ENCODE assay signal across 1 cellular context in genomic region chr11:102192349-102193066, GRCh38.
TF ChIP-seq lines count a peak whose summit lies in the region.

No MANE protein-coding gene starts in this region.

TF ChIP-seq in HepG2, 621 proteins besides CTCF, POLR2A, EP300 and RAD21 (continued from another document and continues in another):
- no peak for TF ChIP-seq CERS6 (CRISPR knock-in tag; IDR thresholded peaks at IDR 0.05)
- TF ChIP-seq FOXM1 (CRISPR knock-in tag; IDR thresholded peaks at IDR 0.05): no peak
- TF ChIP-seq ARNT2 (CRISPR knock-in tag; IDR thresholded peaks at IDR 0.05; ENCODE audit: low read depth): 0 out of 2 replicates have a peak, but pooled peaks have one; percentile 45
- TF ChIP-seq ZNF432 (CRISPR knock-in tag; IDR thresholded peaks at IDR 0.05; ENCODE audit: borderline replicate concordance): no peak
- no peak for TF ChIP-seq REST (IDR thresholded peaks at IDR 0.05; ENCODE audit: borderline replicate concordance in 1 of 2, low read depth in 1 of 2, low read length in 2 of 2)
- TF ChIP-seq NR2F6 (IDR thresholded peaks at IDR 0.05): peak; percentile 83
- TF ChIP-seq NR2F6 (CRISPR knock-in tag; IDR thresholded peaks at IDR 0.05): peak; percentile 72
- TF ChIP-seq, protein P1, sequence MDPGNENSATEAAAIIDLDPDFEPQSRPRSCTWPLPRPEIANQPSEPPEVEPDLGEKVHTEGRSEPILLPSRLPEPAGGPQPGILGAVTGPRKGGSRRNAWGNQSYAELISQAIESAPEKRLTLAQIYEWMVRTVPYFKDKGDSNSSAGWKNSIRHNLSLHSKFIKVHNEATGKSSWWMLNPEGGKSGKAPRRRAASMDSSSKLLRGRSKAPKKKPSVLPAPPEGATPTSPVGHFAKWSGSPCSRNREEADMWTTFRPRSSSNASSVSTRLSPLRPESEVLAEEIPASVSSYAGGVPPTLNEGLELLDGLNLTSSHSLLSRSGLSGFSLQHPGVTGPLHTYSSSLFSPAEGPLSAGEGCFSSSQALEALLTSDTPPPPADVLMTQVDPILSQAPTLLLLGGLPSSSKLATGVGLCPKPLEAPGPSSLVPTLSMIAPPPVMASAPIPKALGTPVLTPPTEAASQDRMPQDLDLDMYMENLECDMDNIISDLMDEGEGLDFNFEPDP (CRISPR knock-in tag; conservative IDR thresholded peaks at IDR 0.05): no peak
- no peak for TF ChIP-seq KDM2A (CRISPR knock-in tag; IDR thresholded peaks at IDR 0.05; ENCODE audit: borderline replicate concordance, low read depth)
- TF ChIP-seq, protein P2, sequence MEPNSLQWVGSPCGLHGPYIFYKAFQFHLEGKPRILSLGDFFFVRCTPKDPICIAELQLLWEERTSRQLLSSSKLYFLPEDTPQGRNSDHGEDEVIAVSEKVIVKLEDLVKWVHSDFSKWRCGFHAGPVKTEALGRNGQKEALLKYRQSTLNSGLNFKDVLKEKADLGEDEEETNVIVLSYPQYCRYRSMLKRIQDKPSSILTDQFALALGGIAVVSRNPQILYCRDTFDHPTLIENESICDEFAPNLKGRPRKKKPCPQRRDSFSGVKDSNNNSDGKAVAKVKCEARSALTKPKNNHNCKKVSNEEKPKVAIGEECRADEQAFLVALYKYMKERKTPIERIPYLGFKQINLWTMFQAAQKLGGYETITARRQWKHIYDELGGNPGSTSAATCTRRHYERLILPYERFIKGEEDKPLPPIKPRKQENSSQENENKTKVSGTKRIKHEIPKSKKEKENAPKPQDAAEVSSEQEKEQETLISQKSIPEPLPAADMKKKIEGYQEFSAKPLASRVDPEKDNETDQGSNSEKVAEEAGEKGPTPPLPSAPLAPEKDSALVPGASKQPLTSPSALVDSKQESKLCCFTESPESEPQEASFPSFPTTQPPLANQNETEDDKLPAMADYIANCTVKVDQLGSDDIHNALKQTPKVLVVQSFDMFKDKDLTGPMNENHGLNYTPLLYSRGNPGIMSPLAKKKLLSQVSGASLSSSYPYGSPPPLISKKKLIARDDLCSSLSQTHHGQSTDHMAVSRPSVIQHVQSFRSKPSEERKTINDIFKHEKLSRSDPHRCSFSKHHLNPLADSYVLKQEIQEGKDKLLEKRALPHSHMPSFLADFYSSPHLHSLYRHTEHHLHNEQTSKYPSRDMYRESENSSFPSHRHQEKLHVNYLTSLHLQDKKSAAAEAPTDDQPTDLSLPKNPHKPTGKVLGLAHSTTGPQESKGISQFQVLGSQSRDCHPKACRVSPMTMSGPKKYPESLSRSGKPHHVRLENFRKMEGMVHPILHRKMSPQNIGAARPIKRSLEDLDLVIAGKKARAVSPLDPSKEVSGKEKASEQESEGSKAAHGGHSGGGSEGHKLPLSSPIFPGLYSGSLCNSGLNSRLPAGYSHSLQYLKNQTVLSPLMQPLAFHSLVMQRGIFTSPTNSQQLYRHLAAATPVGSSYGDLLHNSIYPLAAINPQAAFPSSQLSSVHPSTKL (CRISPR knock-in tag; IDR thresholded peaks at IDR 0.05): peak; percentile 92
- peak; percentile 95 for TF ChIP-seq TIGD3 (CRISPR knock-in tag; IDR thresholded peaks at IDR 0.05; ENCODE audit: borderline replicate concordance)
- no peak for TF ChIP-seq SP4 (CRISPR knock-in tag; IDR thresholded peaks at IDR 0.05)
- peak; percentile 47; the same call in 1 of the 2 replicates for TF ChIP-seq HOXA3 (CRISPR knock-in tag; IDR thresholded peaks at IDR 0.05)
- TF ChIP-seq, protein P3, sequence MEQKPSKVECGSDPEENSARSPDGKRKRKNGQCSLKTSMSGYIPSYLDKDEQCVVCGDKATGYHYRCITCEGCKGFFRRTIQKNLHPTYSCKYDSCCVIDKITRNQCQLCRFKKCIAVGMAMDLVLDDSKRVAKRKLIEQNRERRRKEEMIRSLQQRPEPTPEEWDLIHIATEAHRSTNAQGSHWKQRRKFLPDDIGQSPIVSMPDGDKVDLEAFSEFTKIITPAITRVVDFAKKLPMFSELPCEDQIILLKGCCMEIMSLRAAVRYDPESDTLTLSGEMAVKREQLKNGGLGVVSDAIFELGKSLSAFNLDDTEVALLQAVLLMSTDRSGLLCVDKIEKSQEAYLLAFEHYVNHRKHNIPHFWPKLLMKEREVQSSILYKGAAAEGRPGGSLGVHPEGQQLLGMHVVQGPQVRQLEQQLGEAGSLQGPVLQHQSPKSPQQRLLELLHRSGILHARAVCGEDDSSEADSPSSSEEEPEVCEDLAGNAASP (CRISPR knock-in tag; IDR thresholded peaks at IDR 0.05; ENCODE audit: borderline replicate concordance): peak; percentile 64; the same call in 1 of the 2 replicates
- TF ChIP-seq RFXAP (CRISPR knock-in tag; IDR thresholded peaks at IDR 0.05; ENCODE audit: borderline replicate concordance): no peak
- no peak for TF ChIP-seq MAF1 (CRISPR knock-in tag; IDR thresholded peaks at IDR 0.05; ENCODE audit: borderline replicate concordance)
- TF ChIP-seq U2AF2 (IDR thresholded peaks at IDR 0.05; ENCODE audit: low read depth, low read length): no peak
- no peak for TF ChIP-seq ZNF724P (CRISPR knock-in tag; IDR thresholded peaks at IDR 0.05; ENCODE audit: borderline replicate concordance)
- TF ChIP-seq, protein P4, sequence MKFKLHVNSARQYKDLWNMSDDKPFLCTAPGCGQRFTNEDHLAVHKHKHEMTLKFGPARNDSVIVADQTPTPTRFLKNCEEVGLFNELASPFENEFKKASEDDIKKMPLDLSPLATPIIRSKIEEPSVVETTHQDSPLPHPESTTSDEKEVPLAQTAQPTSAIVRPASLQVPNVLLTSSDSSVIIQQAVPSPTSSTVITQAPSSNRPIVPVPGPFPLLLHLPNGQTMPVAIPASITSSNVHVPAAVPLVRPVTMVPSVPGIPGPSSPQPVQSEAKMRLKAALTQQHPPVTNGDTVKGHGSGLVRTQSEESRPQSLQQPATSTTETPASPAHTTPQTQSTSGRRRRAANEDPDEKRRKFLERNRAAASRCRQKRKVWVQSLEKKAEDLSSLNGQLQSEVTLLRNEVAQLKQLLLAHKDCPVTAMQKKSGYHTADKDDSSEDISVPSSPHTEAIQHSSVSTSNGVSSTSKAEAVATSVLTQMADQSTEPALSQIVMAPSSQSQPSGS (CRISPR knock-in tag; IDR thresholded peaks at IDR 0.05): peak; percentile 78
- TF ChIP-seq, protein P5, sequence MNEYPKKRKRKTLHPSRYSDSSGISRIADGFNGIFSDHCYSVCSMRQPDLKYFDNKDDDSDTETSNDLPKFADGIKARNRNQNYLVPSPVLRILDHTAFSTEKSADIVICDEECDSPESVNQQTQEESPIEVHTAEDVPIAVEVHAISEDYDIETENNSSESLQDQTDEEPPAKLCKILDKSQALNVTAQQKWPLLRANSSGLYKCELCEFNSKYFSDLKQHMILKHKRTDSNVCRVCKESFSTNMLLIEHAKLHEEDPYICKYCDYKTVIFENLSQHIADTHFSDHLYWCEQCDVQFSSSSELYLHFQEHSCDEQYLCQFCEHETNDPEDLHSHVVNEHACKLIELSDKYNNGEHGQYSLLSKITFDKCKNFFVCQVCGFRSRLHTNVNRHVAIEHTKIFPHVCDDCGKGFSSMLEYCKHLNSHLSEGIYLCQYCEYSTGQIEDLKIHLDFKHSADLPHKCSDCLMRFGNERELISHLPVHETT (CRISPR knock-in tag; conservative IDR thresholded peaks at IDR 0.05): no peak
- TF ChIP-seq CEBPB (IDR thresholded peaks at IDR 0.05; ENCODE audit: borderline replicate concordance, low read depth, low read length): peak; percentile 84; the same call in 1 of the 2 replicates
- no peak for TF ChIP-seq MTF2 (CRISPR knock-in tag; IDR thresholded peaks at IDR 0.05; ENCODE audit: borderline replicate concordance)
- TF ChIP-seq ARNTL (CRISPR knock-in tag; IDR thresholded peaks at IDR 0.05): no peak
- peak; percentile 50; the same call in 1 of the 2 replicates for TF ChIP-seq GZF1 (CRISPR knock-in tag; IDR thresholded peaks at IDR 0.05)
- TF ChIP-seq ZKSCAN1 (IDR thresholded peaks at IDR 0.05; ENCODE audit: low read length): no peak
- TF ChIP-seq PCBP2 (optimal IDR thresholded peaks at IDR 0.05; ENCODE audit: low read depth, low read length, poor library complexity, severe bottlenecking): no peak
- TF ChIP-seq HCFC1 (IDR thresholded peaks at IDR 0.05; ENCODE audit: low read depth, low read length): no peak
- TF ChIP-seq ZNF33B (CRISPR knock-in tag; IDR thresholded peaks at IDR 0.05): no peak
- TF ChIP-seq GATA4 (IDR thresholded peaks at IDR 0.05; ENCODE audit: borderline replicate concordance, low read depth): peak; percentile 100
- TF ChIP-seq HNRNPLL (IDR thresholded peaks at IDR 0.05; ENCODE audit: low read depth, low read length, poor library complexity, severe bottlenecking): no peak
- no peak for TF ChIP-seq ZIK1 (CRISPR knock-in tag; IDR thresholded peaks at IDR 0.05; ENCODE audit: borderline replicate concordance, low read depth)
- no peak for TF ChIP-seq MIER3 (CRISPR knock-in tag; IDR thresholded peaks at IDR 0.05; ENCODE audit: borderline replicate concordance)
- peak; percentile 93; the same call in 1 of the 2 replicates for TF ChIP-seq DPF2 (CRISPR knock-in tag; IDR thresholded peaks at IDR 0.05; ENCODE audit: borderline replicate concordance, low read depth)
- TF ChIP-seq ZNF558 (CRISPR knock-in tag; IDR thresholded peaks at IDR 0.05; ENCODE audit: borderline replicate concordance): no peak
- TF ChIP-seq NFIC (IDR thresholded peaks at IDR 0.05; ENCODE audit: low read length): peak; percentile 96
- TF ChIP-seq, protein P6, sequence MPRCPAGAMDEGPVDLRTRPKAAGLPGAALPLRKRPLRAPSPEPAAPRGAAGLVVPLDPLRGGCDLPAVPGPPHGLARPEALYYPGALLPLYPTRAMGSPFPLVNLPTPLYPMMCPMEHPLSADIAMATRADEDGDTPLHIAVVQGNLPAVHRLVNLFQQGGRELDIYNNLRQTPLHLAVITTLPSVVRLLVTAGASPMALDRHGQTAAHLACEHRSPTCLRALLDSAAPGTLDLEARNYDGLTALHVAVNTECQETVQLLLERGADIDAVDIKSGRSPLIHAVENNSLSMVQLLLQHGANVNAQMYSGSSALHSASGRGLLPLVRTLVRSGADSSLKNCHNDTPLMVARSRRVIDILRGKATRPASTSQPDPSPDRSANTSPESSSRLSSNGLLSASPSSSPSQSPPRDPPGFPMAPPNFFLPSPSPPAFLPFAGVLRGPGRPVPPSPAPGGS (CRISPR knock-in tag; IDR thresholded peaks at IDR 0.05): no peak
- TF ChIP-seq SMAD1 (CRISPR knock-in tag; IDR thresholded peaks at IDR 0.05; ENCODE audit: borderline replicate concordance, low read depth): no peak
- TF ChIP-seq FOXP4 (CRISPR knock-in tag; IDR thresholded peaks at IDR 0.05): peak; percentile 93
- no peak for TF ChIP-seq PLSCR1 (CRISPR knock-in tag; IDR thresholded peaks at IDR 0.05; ENCODE audit: borderline replicate concordance)
- no peak for TF ChIP-seq AGO1 (IDR thresholded peaks at IDR 0.05; ENCODE audit: low read depth, low read length, poor library complexity, severe bottlenecking)
- TF ChIP-seq XBP1 (CRISPR knock-in tag; IDR thresholded peaks at IDR 0.05): no peak
